ENCODE assay signal across 1 cellular context in the genomic region with DNA sequence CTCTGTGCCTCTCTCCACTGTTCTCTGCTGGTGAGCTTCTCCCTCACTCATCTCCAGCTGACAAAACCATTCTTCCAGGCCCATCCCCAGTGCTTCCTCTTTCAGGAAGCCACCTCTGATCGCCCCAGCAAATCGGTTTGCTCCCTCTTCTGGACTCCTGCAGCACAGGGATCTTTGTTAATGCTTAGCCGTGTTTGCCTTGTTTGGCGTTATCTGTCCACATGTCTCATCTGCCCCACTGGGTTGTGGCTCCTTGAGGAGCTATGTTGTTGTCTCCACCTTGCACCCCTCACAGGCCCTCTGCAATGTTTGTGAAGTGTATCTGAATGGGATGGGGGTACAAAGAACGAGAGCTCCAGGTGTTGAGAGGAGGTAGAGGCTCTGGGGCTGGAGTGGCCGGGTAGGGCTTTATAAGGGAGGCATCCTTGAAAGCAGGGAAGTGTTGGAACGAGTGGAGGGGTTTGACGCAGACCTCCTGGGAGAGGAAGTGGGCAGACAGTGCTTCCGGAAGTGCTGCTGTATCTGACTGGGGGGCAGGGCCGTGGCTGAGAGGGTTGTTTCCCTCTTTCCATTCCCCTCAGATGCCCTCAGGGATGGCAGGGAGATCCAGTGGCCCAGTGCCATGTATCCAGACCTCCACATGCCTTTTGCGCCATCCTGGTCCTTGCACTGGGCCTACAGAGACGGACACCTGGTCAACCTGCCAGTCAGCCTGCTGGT.
A peak's percentile ranks its signal among the peaks of the same experiment; 100 is the strongest.
TF ChIP-seq lines count a peak whose summit lies in the region.

No MANE protein-coding gene starts in this region.

TF ChIP-seq in K562, 482 proteins besides CTCF, POLR2A, EP300 and RAD21 (continues in another document):
- TF ChIP-seq, protein P1, sequence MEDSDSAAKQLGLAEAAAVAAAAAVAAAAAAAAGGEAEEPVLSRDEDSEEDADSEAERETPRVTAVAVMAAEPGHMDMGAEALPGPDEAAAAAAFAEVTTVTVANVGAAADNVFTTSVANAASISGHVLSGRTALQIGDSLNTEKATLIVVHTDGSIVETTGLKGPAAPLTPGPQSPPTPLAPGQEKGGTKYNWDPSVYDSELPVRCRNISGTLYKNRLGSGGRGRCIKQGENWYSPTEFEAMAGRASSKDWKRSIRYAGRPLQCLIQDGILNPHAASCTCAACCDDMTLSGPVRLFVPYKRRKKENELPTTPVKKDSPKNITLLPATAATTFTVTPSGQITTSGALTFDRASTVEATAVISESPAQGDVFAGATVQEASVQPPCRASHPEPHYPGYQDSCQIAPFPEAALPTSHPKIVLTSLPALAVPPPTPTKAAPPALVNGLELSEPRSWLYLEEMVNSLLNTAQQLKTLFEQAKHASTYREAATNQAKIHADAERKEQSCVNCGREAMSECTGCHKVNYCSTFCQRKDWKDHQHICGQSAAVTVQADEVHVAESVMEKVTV (CRISPR knock-in tag; IDR thresholded peaks at IDR 0.05), result peak; percentile 56
- TF ChIP-seq HNRNPLL (IDR thresholded peaks at IDR 0.05; ENCODE audit: low read depth, low read length, poor library complexity, severe bottlenecking) (no peak), PCBP1 (IDR thresholded peaks at IDR 0.05; ENCODE audit: low read depth, low read length, poor library complexity, severe bottlenecking) (no peak), SOX6 (IDR thresholded peaks at IDR 0.05) (peak; percentile 48; the same call in 1 of the 2 replicates), RAD51 (IDR thresholded peaks at IDR 0.05; ENCODE audit: borderline replicate concordance, low read depth) (no peak), NR2C1 (IDR thresholded peaks at IDR 0.05) (no peak), NR2C1 (tag; IDR thresholded peaks at IDR 0.05) (no peak), MEF2A (IDR thresholded peaks at IDR 0.05; ENCODE audit: control insufficient read depth, low read depth, low read length) (no peak), RCOR1 (IDR thresholded peaks at IDR 0.05; ENCODE audit: borderline replicate concordance in 1 of 2, low read depth in 2 of 2, low read length in 2 of 2) (peak in 1 of 2 experiments; percentile 63; a peak in 1 of 4 replicates), ZNF589 (CRISPR knock-in tag; IDR thresholded peaks at IDR 0.05; ENCODE audit: low read depth) (no peak), CEBPG (CRISPR knock-in tag; IDR thresholded peaks at IDR 0.05) (no peak), CEBPG (tag; conservative IDR thresholded peaks at IDR 0.05 in 1 of 2, IDR thresholded peaks at IDR 0.05 in 1 of 2) (no peak), JUN (IDR thresholded peaks at IDR 0.05; ENCODE audit: borderline replicate concordance, low read depth, low read length) (no peak), JUN (CRISPR knock-in tag; IDR thresholded peaks at IDR 0.05; ENCODE audit: borderline replicate concordance) (no peak), DACH1 (IDR thresholded peaks at IDR 0.05; ENCODE audit: partially characterized antibody) (peak; percentile 8), MED1 (CRISPR knock-in tag; IDR thresholded peaks at IDR 0.05; ENCODE audit: borderline replicate concordance) (no peak), MCM3 (IDR thresholded peaks at IDR 0.05) (no peak), MYC (IDR thresholded peaks at IDR 0.05; ENCODE audit: low read depth, low read length) (peak; percentile 56), MYC (CRISPR knock-in tag; IDR thresholded peaks at IDR 0.05; ENCODE audit: borderline replicate concordance, low read depth) (no peak), POLR2AphosphoS2 (IDR thresholded peaks at IDR 0.05; ENCODE audit: low read length) (no peak), ZNF76 (CRISPR knock-in tag; IDR thresholded peaks at IDR 0.05; ENCODE audit: borderline replicate concordance) (no peak), JUND (IDR thresholded peaks at IDR 0.05; ENCODE audit: borderline replicate concordance, low read depth, low read length) (0 out of 2 replicates have a peak, but pooled peaks have one; percentile 12), JUND (tag; IDR thresholded peaks at IDR 0.05; ENCODE audit: borderline replicate concordance, low read depth, low read length) (no peak; the same call in 2 of the 3 replicates), POU5F1 (IDR thresholded peaks at IDR 0.05; ENCODE audit: borderline replicate concordance, low read depth, low read length, partially characterized antibody) (no peak), ESRRB (CRISPR knock-in tag; IDR thresholded peaks at IDR 0.05; ENCODE audit: borderline replicate concordance) (no peak), RBM25 (IDR thresholded peaks at IDR 0.05; ENCODE audit: low read depth, low read length, severe bottlenecking) (no peak), TCFL5 (CRISPR knock-in tag; conservative IDR thresholded peaks at IDR 0.05) (no peak), TOE1 (IDR thresholded peaks at IDR 0.05; ENCODE audit: borderline replicate concordance) (no peak), TOE1 (CRISPR knock-in tag; IDR thresholded peaks at IDR 0.05; ENCODE audit: borderline replicate concordance, low read depth) (no peak), CTBP1 (IDR thresholded peaks at IDR 0.05; ENCODE audit: borderline replicate concordance) (peak; percentile 80), ZNF764 (CRISPR knock-in tag; IDR thresholded peaks at IDR 0.05; ENCODE audit: low read depth) (no peak), SMARCA5 (IDR thresholded peaks at IDR 0.05) (peak; percentile 87; the same call in 1 of the 2 replicates), U2AF1 (optimal IDR thresholded peaks at IDR 0.05; ENCODE audit: low read depth, low read length) (no peak), NR4A1 (CRISPR knock-in tag; IDR thresholded peaks at IDR 0.05) (no peak), NR4A1 (tag; IDR thresholded peaks at IDR 0.05) (no peak), TCF7L2 (IDR thresholded peaks at IDR 0.05; ENCODE audit: low read depth, low read length) (no peak), ZNF23 (CRISPR knock-in tag; IDR thresholded peaks at IDR 0.05) (no peak), CEBPB (tag; IDR thresholded peaks at IDR 0.05) (no peak), HDGF (IDR thresholded peaks at IDR 0.05) (no peak)
- TF ChIP-seq, protein P2, sequence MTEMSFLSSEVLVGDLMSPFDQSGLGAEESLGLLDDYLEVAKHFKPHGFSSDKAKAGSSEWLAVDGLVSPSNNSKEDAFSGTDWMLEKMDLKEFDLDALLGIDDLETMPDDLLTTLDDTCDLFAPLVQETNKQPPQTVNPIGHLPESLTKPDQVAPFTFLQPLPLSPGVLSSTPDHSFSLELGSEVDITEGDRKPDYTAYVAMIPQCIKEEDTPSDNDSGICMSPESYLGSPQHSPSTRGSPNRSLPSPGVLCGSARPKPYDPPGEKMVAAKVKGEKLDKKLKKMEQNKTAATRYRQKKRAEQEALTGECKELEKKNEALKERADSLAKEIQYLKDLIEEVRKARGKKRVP (CRISPR knock-in tag; IDR thresholded peaks at IDR 0.05), result no peak
- TF ChIP-seq, protein P3, sequence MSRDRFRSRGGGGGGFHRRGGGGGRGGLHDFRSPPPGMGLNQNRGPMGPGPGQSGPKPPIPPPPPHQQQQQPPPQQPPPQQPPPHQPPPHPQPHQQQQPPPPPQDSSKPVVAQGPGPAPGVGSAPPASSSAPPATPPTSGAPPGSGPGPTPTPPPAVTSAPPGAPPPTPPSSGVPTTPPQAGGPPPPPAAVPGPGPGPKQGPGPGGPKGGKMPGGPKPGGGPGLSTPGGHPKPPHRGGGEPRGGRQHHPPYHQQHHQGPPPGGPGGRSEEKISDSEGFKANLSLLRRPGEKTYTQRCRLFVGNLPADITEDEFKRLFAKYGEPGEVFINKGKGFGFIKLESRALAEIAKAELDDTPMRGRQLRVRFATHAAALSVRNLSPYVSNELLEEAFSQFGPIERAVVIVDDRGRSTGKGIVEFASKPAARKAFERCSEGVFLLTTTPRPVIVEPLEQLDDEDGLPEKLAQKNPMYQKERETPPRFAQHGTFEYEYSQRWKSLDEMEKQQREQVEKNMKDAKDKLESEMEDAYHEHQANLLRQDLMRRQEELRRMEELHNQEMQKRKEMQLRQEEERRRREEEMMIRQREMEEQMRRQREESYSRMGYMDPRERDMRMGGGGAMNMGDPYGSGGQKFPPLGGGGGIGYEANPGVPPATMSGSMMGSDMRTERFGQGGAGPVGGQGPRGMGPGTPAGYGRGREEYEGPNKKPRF (IDR thresholded peaks at IDR 0.05; ENCODE audit: low read depth, low read length), result no peak
- TF ChIP-seq, protein P4, sequence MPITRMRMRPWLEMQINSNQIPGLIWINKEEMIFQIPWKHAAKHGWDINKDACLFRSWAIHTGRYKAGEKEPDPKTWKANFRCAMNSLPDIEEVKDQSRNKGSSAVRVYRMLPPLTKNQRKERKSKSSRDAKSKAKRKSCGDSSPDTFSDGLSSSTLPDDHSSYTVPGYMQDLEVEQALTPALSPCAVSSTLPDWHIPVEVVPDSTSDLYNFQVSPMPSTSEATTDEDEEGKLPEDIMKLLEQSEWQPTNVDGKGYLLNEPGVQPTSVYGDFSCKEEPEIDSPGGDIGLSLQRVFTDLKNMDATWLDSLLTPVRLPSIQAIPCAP (CRISPR knock-in tag; IDR thresholded peaks at IDR 0.05; ENCODE audit: borderline replicate concordance), result no peak
- TF ChIP-seq, protein P5, sequence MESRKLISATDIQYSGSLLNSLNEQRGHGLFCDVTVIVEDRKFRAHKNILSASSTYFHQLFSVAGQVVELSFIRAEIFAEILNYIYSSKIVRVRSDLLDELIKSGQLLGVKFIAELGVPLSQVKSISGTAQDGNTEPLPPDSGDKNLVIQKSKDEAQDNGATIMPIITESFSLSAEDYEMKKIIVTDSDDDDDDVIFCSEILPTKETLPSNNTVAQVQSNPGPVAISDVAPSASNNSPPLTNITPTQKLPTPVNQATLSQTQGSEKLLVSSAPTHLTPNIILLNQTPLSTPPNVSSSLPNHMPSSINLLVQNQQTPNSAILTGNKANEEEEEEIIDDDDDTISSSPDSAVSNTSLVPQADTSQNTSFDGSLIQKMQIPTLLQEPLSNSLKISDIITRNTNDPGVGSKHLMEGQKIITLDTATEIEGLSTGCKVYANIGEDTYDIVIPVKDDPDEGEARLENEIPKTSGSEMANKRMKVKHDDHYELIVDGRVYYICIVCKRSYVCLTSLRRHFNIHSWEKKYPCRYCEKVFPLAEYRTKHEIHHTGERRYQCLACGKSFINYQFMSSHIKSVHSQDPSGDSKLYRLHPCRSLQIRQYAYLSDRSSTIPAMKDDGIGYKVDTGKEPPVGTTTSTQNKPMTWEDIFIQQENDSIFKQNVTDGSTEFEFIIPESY (CRISPR knock-in tag; IDR thresholded peaks at IDR 0.05), result no peak
- TF ChIP-seq, protein P6, sequence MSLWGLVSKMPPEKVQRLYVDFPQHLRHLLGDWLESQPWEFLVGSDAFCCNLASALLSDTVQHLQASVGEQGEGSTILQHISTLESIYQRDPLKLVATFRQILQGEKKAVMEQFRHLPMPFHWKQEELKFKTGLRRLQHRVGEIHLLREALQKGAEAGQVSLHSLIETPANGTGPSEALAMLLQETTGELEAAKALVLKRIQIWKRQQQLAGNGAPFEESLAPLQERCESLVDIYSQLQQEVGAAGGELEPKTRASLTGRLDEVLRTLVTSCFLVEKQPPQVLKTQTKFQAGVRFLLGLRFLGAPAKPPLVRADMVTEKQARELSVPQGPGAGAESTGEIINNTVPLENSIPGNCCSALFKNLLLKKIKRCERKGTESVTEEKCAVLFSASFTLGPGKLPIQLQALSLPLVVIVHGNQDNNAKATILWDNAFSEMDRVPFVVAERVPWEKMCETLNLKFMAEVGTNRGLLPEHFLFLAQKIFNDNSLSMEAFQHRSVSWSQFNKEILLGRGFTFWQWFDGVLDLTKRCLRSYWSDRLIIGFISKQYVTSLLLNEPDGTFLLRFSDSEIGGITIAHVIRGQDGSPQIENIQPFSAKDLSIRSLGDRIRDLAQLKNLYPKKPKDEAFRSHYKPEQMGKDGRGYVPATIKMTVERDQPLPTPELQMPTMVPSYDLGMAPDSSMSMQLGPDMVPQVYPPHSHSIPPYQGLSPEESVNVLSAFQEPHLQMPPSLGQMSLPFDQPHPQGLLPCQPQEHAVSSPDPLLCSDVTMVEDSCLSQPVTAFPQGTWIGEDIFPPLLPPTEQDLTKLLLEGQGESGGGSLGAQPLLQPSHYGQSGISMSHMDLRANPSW (CRISPR knock-in tag; IDR thresholded peaks at IDR 0.05), result no peak
- TF ChIP-seq, protein P7, sequence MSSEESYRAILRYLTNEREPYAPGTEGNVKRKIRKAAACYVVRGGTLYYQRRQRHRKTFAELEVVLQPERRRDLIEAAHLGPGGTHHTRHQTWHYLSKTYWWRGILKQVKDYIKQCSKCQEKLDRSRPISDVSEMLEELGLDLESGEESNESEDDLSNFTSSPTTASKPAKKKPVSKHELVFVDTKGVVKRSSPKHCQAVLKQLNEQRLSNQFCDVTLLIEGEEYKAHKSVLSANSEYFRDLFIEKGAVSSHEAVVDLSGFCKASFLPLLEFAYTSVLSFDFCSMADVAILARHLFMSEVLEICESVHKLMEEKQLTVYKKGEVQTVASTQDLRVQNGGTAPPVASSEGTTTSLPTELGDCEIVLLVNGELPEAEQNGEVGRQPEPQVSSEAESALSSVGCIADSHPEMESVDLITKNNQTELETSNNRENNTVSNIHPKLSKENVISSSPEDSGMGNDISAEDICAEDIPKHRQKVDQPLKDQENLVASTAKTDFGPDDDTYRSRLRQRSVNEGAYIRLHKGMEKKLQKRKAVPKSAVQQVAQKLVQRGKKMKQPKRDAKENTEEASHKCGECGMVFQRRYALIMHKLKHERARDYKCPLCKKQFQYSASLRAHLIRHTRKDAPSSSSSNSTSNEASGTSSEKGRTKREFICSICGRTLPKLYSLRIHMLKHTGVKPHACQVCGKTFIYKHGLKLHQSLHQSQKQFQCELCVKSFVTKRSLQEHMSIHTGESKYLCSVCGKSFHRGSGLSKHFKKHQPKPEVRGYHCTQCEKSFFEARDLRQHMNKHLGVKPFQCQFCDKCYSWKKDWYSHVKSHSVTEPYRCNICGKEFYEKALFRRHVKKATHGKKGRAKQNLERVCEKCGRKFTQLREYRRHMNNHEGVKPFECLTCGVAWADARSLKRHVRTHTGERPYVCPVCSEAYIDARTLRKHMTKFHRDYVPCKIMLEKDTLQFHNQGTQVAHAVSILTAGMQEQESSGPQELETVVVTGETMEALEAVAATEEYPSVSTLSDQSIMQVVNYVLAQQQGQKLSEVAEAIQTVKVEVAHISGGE (CRISPR knock-in tag; IDR thresholded peaks at IDR 0.05), result no peak
- TF ChIP-seq, protein P8, sequence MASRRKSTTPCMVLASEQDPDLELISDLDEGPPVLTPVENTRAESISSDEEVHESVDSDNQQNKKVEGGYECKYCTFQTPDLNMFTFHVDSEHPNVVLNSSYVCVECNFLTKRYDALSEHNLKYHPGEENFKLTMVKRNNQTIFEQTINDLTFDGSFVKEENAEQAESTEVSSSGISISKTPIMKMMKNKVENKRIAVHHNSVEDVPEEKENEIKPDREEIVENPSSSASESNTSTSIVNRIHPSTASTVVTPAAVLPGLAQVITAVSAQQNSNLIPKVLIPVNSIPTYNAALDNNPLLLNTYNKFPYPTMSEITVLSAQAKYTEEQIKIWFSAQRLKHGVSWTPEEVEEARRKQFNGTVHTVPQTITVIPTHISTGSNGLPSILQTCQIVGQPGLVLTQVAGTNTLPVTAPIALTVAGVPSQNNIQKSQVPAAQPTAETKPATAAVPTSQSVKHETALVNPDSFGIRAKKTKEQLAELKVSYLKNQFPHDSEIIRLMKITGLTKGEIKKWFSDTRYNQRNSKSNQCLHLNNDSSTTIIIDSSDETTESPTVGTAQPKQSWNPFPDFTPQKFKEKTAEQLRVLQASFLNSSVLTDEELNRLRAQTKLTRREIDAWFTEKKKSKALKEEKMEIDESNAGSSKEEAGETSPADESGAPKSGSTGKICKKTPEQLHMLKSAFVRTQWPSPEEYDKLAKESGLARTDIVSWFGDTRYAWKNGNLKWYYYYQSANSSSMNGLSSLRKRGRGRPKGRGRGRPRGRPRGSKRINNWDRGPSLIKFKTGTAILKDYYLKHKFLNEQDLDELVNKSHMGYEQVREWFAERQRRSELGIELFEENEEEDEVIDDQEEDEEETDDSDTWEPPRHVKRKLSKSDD (conservative IDR thresholded peaks at IDR 0.05; ENCODE audit: low read length), result no peak
- TF ChIP-seq, protein P9, sequence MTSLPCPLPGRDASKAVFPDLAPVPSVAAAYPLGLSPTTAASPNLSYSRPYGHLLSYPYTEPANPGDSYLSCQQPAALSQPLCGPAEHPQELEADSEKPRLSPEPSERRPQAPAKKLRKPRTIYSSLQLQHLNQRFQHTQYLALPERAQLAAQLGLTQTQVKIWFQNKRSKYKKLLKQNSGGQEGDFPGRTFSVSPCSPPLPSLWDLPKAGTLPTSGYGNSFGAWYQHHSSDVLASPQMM (CRISPR knock-in tag; IDR thresholded peaks at IDR 0.05), result no peak
